ENCODE assay signal across 13 cellular contexts in genomic region chr22:25374871-25375270, GRCh38.
"Had no signal": no experiment of that assay in that cellular context is flagged by ENCODE, and none has a peak within 500 bp of the region (broad histone marks: within the 10 kb centered on the region; RNA-seq: fewer than 3 reads in every experiment).

No MANE protein-coding gene starts in this region.

- DNase-seq: activated effector memory CD4-positive, alpha-beta T cell treated with anti-CD3 and anti-CD28 coated beads, Interleukin-2, amount 50 U/mL, for 16 hours; activated T-cell treated with anti-CD3 and anti-CD28 coated beads, Interleukin-2, amount 50 U/mL, for 4 hours; amniotic stem cell; effector CD4-positive, alpha-beta T cell; lower lobe of right lung; occipital lobe; retina; stimulated activated CD4-positive, alpha-beta T cell treated with anti-CD3 and anti-CD28 coated beads, Interleukin-12 subunit alpha, Interleukin-12 subunit beta, amount 100 ng/mL, for 4 hours; stimulated activated CD4-positive, alpha-beta T cell treated with anti-CD3 and anti-CD28 coated beads, Interleukin-1b, Interleukin-23, amount 100 ng/mL, for 48 hours; stomach; T-helper 9 cell had no signal

- H3K27ac Mint-ChIP-seq: type B pancreatic cell had no signal

- H3K36me3 Mint-ChIP-seq: activated naive CD4-positive, alpha-beta T cell treated with anti-CD3 and anti-CD28 coated beads, Interleukin-2, amount 50 U/mL, for 72 hours had no signal

- H3K4me3 Mint-ChIP-seq: activated T-cell treated with anti-CD3 and anti-CD28 coated beads, Interleukin-2, amount 50 U/mL, for 4 hours; type B pancreatic cell had no signal

- H3K9me3 ChIP-seq: lower lobe of right lung, stomach had no signal

- H3K27me3 ChIP-seq: stomach had no signal

- H3K4me3 ChIP-seq: lower lobe of right lung, stomach had no signal

- H3K9me3 Mint-ChIP-seq: activated naive CD4-positive, alpha-beta T cell treated with anti-CD3 and anti-CD28 coated beads, Interleukin-2, amount 50 U/mL, for 72 hours; activated T-cell treated with anti-CD3 and anti-CD28 coated beads, Interleukin-2, amount 50 U/mL, for 4 hours; type B pancreatic cell had no signal

- H3K4me1 ChIP-seq: lower lobe of right lung, stomach had no signal

- H3K27me3 Mint-ChIP-seq: type B pancreatic cell had no signal

- ATAC-seq: activated naive CD4-positive, alpha-beta T cell treated with anti-CD3 and anti-CD28 coated beads, Interleukin-2, amount 50 U/mL, for 72 hours; activated T-cell treated with anti-CD3 and anti-CD28 coated beads, Interleukin-2, amount 50 U/mL, for 4 hours; lower lobe of right lung had no signal

- H3K27ac ChIP-seq: lower lobe of right lung, stomach had no signal
